ENCODE assay signal across 14 cellular contexts in genomic region chr2:215870088-215870490, GRCh38.
A peak's percentile ranks its signal among the peaks of the same experiment; 100 is the strongest.
DNase-seq lines count a peak whose midpoint lies in the region; ATAC-seq and TF ChIP-seq lines count a peak whose summit lies in the region.
"Had no signal": no experiment of that assay in that cellular context is flagged by ENCODE, and none has a peak within 500 bp of the region (broad histone marks: within the 10 kb centered on the region; RNA-seq: fewer than 3 reads in every experiment).

No MANE protein-coding gene starts in this region.

- TF ChIP-seq CTCF in suprapubic skin (IDR thresholded peaks at IDR 0.05) (no peak), sigmoid colon (IDR thresholded peaks at IDR 0.05) (no peak)

- H3K4me1 Mint-ChIP-seq in activated CD4-positive, alpha-beta T cell treated with anti-CD3 and anti-CD28 coated beads for 36 hours: no peaks in the 10 kb centered on the region
- H3K4me1 Mint-ChIP-seq in immature natural killer cell: no peaks in the 10 kb centered on the region

- no peak overlapping the region for H3K4me3 Mint-ChIP-seq in activated CD4-positive, alpha-beta T cell treated with anti-CD3 and anti-CD28 coated beads for 36 hours
- no peak overlapping the region for H3K4me3 Mint-ChIP-seq in immature natural killer cell
- H3K4me3 Mint-ChIP-seq: neural crest cell had no signal

- ATAC-seq in activated CD4-positive, alpha-beta T cell treated with anti-CD3 and anti-CD28 coated beads for 36 hours: no peak
- ATAC-seq in left cardiac atrium (peak; percentile 5 to 58), HG02610 (IDR thresholded peaks at IDR 0.05; ENCODE audit: unreplicated experiment) (no peak)
- ATAC-seq: activated CD4-positive, CD25-positive, alpha-beta regulatory T cell treated with anti-CD3 and anti-CD28 coated beads, Interleukin-2, amount 50 U/mL, for 24 hours had no signal

- H3K4me1 ChIP-seq in adipocyte (ENCODE audit: control insufficient read depth, insufficient read depth, low read length) (peaks cover 29% of the 10 kb centered on the region), suprapubic skin (peaks cover 3% of the 10 kb centered on the region), sigmoid colon (peaks cover 0 to 39% (median 26%) of the 10 kb centered on the region in 4 donors)

- CTCF ChIA-PET in activated CD4-positive, alpha-beta T cell treated with anti-CD3 and anti-CD28 coated beads for 36 hours (lab: Charles Lee): no interaction called here

- H3K27me3 Mint-ChIP-seq in activated CD4-positive, alpha-beta T cell treated with anti-CD3 and anti-CD28 coated beads for 36 hours: peaks cover 3% of the 10 kb centered on the region
- H3K27me3 Mint-ChIP-seq in immature natural killer cell (ENCODE audit: low read depth in 3 of 3): peaks cover 3 to 10% (median 8%) of the 10 kb centered on the region in 3 donors

- H3K4me3 ChIP-seq in adipocyte (ENCODE audit: low read length) (no peak overlapping the region), suprapubic skin (no peak overlapping the region), sigmoid colon (no peak overlapping the region)

- peak overlapping the region; percentile 7 for H3K27ac Mint-ChIP-seq in activated CD4-positive, alpha-beta T cell treated with anti-CD3 and anti-CD28 coated beads for 36 hours
- H3K27ac Mint-ChIP-seq in immature natural killer cell: no peak overlapping the region
- H3K27ac Mint-ChIP-seq: activated T-helper 2 cell treated with anti-CD3 and anti-CD28 coated beads, Interferon-gamma antibody, Interleukin-2, Interleukin-4, amounts not matched to agents 10 μg/mL and 5 μg/mL and 100 μg/mL, durations not matched to agents 14 hours and 24 hours and 36 hours had no signal

- H3K9me3 Mint-ChIP-seq in activated CD4-positive, alpha-beta T cell treated with anti-CD3 and anti-CD28 coated beads for 36 hours (ENCODE audit: low read depth): no peaks in the 10 kb centered on the region
- no peaks in the 10 kb centered on the region for H3K9me3 Mint-ChIP-seq in immature natural killer cell
- H3K9me3 Mint-ChIP-seq: activated T-helper 2 cell treated with anti-CD3 and anti-CD28 coated beads, Interferon-gamma antibody, Interleukin-2, Interleukin-4, amounts not matched to agents 10 μg/mL and 5 μg/mL and 100 μg/mL, durations not matched to agents 14 hours and 24 hours and 36 hours had no signal

- no peaks in the 10 kb centered on the region for H3K9me3 ChIP-seq in adipocyte (ENCODE audit: control insufficient read depth, low read length)
- no peaks in the 10 kb centered on the region for H3K9me3 ChIP-seq in suprapubic skin
- no peaks in the 10 kb centered on the region for H3K9me3 ChIP-seq in sigmoid colon

- no peak for DNase-seq in activated CD4-positive, alpha-beta T cell treated with anti-CD3 and anti-CD28 coated beads for 36 hours
- no peak for DNase-seq in activated CD4-positive, alpha-beta T cell treated with anti-CD3 and anti-CD28 coated beads, Interleukin-2, amount 50 U/mL, for 48 hours
- DNase-seq in adipocyte (ENCODE audit: low read depth) (peak; percentile 91), left cardiac atrium (peak; percentile 28), suprapubic skin (ENCODE audit: low spot score in 2 of 2) (no peak), sigmoid colon (no peak), immature natural killer cell (no peak)
- DNase-seq: ACHN, GF-D8, NCI-H1105 treated with DMSO at 0.1 percent for 48 hours had no signal

- H3K36me3 Mint-ChIP-seq in activated CD4-positive, alpha-beta T cell treated with anti-CD3 and anti-CD28 coated beads for 36 hours (ENCODE audit: low read depth): no peaks in the 10 kb centered on the region
- no peaks in the 10 kb centered on the region for H3K36me3 Mint-ChIP-seq in immature natural killer cell

- H3K9ac ChIP-seq in adipocyte (ENCODE audit: low read length): peak overlapping the region; percentile 16

- 64% methylated on average over 3 of the region's 3 CpGs for WGBS in suprapubic skin
- WGBS in sigmoid colon, 2 donors: 62 to 73% methylated on average over 3 of the region's 3 CpGs

- H3K36me3 ChIP-seq in adipocyte (ENCODE audit: control insufficient read depth, insufficient read depth, low read length, severe bottlenecking): no peaks in the 10 kb centered on the region
- no peaks in the 10 kb centered on the region for H3K36me3 ChIP-seq in suprapubic skin
- H3K36me3 ChIP-seq in sigmoid colon: no peaks in the 10 kb centered on the region

- TF ChIP-seq EP300 in suprapubic skin (IDR thresholded peaks at IDR 0.05) (no peak), sigmoid colon (IDR thresholded peaks at IDR 0.05) (no peak)

- H3K27ac ChIP-seq in suprapubic skin: peak overlapping the region; percentile 75
- peak overlapping the region in 2 of 4 donors; percentile 16 to 43 for H3K27ac ChIP-seq in sigmoid colon

- TF ChIP-seq POLR2A in suprapubic skin (IDR thresholded peaks at IDR 0.05) (no peak), sigmoid colon (IDR thresholded peaks at IDR 0.05) (no peak)

- intact Hi-C loops in activated CD4-positive, alpha-beta T cell treated with anti-CD3 and anti-CD28 coated beads for 36 hours (cut with DNase I, micrococcal nuclease): no loop called here
- intact Hi-C loops in left cardiac atrium (cut with DNase I) (no loop called here), sigmoid colon (cut with DNase I) (no loop called here)

- H3K27me3 ChIP-seq in adipocyte (replicated peaks; ENCODE audit: control insufficient read depth, insufficient read depth, low read length) (no peaks in the 10 kb centered on the region), suprapubic skin (no peaks in the 10 kb centered on the region), sigmoid colon (no peaks in the 10 kb centered on the region)

- POLR2A ChIA-PET in activated CD4-positive, alpha-beta T cell treated with anti-CD3 and anti-CD28 coated beads for 36 hours (lab: Charles Lee): no interaction called here

Comparison
In these comparisons a context has a peak if more than half of its experiments do, and no peak if none do; other contexts are left out.
1. ATAC-seq: peak in left cardiac atrium (2 of 2); none in activated CD4-positive, alpha-beta T cell treated with anti-CD3 and anti-CD28 coated beads for 36 hours (single experiment) and HG02610 (single experiment).
2. DNase-seq: peak in adipocyte (single experiment) and left cardiac atrium (single experiment); none in activated CD4-positive, alpha-beta T cell treated with anti-CD3 and anti-CD28 coated beads for 36 hours (single experiment), activated CD4-positive, alpha-beta T cell treated with anti-CD3 and anti-CD28 coated beads, Interleukin-2, amount 50 U/mL, for 48 hours (0 of 2), suprapubic skin (0 of 2), sigmoid colon (single experiment) and immature natural killer cell (0 of 3).